In genomic region chr3:152071924-152072323, GRCh38 we compare ENCODE assay signal across 8 cellular contexts.
A peak's percentile ranks its signal among the peaks of the same experiment; 100 is the strongest.
DNase-seq lines count a peak whose midpoint lies in the region; ATAC-seq and FAIRE-seq lines count a peak whose summit lies in the region.

No MANE protein-coding gene starts in this region.

- DNase-seq in stimulated activated CD4-positive, alpha-beta T cell treated with anti-CD3 and anti-CD28 coated beads, Interleukin-4, amount 100 ng/mL, for 24 hours = peak; percentile 12
- DNase-seq in stimulated activated CD4-positive, alpha-beta T cell treated with anti-CD3 and anti-CD28 coated beads, Interleukin-2, amount 100 ng/mL, for 24 hours = no peak
- DNase-seq in LHCN-M2 (ENCODE audit: low read depth) (peak; percentile 71), amniotic epithelial cell (ENCODE audit: low read depth) (peak; percentile 78), globus pallidus (ENCODE audit: low spot score) (no peak), SHP77 treated with DMSO at 0.1 percent for 48 hours (lab: John Stamatoyannopoulos, UW) (no peak)

- peak; percentile 70 for FAIRE-seq in islet of Langerhans (lab: Jason Lieb, UNC)

- ATAC-seq in HG03521 (IDR thresholded peaks at IDR 0.05; ENCODE audit: unreplicated experiment) = no peak

Comparison
In these comparisons a context has a peak if more than half of its experiments do, and no peak if none do; other contexts are left out.
1. DNase-seq: peak in stimulated activated CD4-positive, alpha-beta T cell treated with anti-CD3 and anti-CD28 coated beads, Interleukin-4, amount 100 ng/mL, for 24 hours (single experiment), LHCN-M2 (single experiment) and amniotic epithelial cell (single experiment); none in stimulated activated CD4-positive, alpha-beta T cell treated with anti-CD3 and anti-CD28 coated beads, Interleukin-2, amount 100 ng/mL, for 24 hours (0 of 2), globus pallidus (single experiment) and SHP77 treated with DMSO at 0.1 percent for 48 hours (single experiment).